In the genomic region with DNA sequence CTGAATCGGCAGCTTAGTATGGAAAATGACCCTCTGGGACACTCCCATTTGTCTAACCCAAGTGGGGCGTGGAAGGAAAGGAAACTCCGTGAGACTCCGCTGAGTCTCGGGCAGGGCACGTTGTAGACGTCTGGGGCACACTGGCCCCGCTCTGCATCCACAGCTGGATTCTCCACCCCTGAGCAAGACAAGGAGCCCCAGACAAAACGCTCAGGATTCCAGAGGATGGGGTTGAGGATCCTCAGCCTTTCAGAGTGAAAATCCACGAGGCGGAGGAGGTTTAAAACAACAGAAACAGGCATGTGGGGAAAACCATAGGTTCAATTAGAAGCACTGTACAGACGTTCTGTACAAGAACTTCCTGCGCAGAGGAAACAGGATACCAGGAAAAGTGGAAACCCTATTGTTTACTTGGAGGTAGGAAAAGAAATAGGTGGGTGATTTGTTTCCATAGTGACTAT, we compare ENCODE assay signal across 12 cellular contexts.
DNase-seq lines count a peak whose midpoint lies in the region; ATAC-seq and TF ChIP-seq lines count a peak whose summit lies in the region.
"Had no signal": no experiment of that assay in that cellular context is flagged by ENCODE, and none has a peak within 500 bp of the region (broad histone marks: within the 10 kb centered on the region; RNA-seq: fewer than 3 reads in every experiment).

No MANE protein-coding gene starts in this region.

- H3K4me3 ChIP-seq in MG63: no peak overlapping the region
- no peak overlapping the region for H3K4me3 ChIP-seq in left lung

- H3K36me3 Mint-ChIP-seq in type B pancreatic cell: no peaks in the 10 kb centered on the region

- peak overlapping the region; percentile 35 for H3K27ac Mint-ChIP-seq in type B pancreatic cell
- H3K27ac Mint-ChIP-seq: activated naive CD4-positive, alpha-beta T cell treated with anti-CD3 and anti-CD28 coated beads, Interleukin-2, amount 50 U/mL, for 72 hours had no signal

- H3K4me3 Mint-ChIP-seq in type B pancreatic cell: peak overlapping the region; percentile 77

- H3K27me3 ChIP-seq in MG63 (0 out of 2 replicates have a peak, but pooled peaks cover under 1% of the 10 kb centered on the region), left lung (peaks cover 0 to 32% of the 10 kb centered on the region in 2 donors)

- H3K9me3 ChIP-seq in MG63 (no peaks in the 10 kb centered on the region), left lung (no peaks in the 10 kb centered on the region)
- H3K9me3 ChIP-seq: neutrophil had no signal

- TF ChIP-seq CTCF in left lung (IDR thresholded peaks at IDR 0.05): no peak
- TF ChIP-seq CTCF in type B pancreatic cell (conservative IDR thresholded peaks at IDR 0.05): no peak

- no peaks in the 10 kb centered on the region for H3K36me3 ChIP-seq in MG63
- H3K36me3 ChIP-seq in left lung: no peaks in the 10 kb centered on the region
- H3K36me3 ChIP-seq: neutrophil had no signal

- no peaks in the 10 kb centered on the region for H3K9me3 Mint-ChIP-seq in type B pancreatic cell
- H3K9me3 Mint-ChIP-seq: activated naive CD4-positive, alpha-beta T cell treated with anti-CD3 and anti-CD28 coated beads, Interleukin-2, amount 50 U/mL, for 72 hours had no signal

- no peaks in the 10 kb centered on the region for H3K4me1 ChIP-seq in left lung

- H3K27ac ChIP-seq in left lung: peak overlapping the region in 1 of 2 donors; percentile 50
- H3K27ac ChIP-seq: neutrophil had no signal

- DNase-seq in MG63 (peak; percentile 8), dermis microvascular lymphatic vessel endothelial cell (ENCODE audit: low read depth in 2 of 2) (peak; percentile 62 to 67), left lung (no peak), type B pancreatic cell (ENCODE audit: extremely low spot score, unreplicated experiment) (no peak), T1000 (lab: John Stamatoyannopoulos, UW) (no peak), T-helper 1 cell (no peak)
- DNase-seq: activated CD4-positive, alpha-beta T cell treated with anti-CD3 and anti-CD28 coated beads for 4 hours; NCI-H1694 treated with DMSO at 0.1 percent for 48 hours; SHP77 had no signal

- H3K4me1 Mint-ChIP-seq in type B pancreatic cell (ENCODE audit: unreplicated experiment): peaks cover 27% of the 10 kb centered on the region

- intact Hi-C loops in left lung (cut with DNase I): no loop called here

- ATAC-seq in left lung (peak; percentile 84), GM21529 (IDR thresholded peaks at IDR 0.05; ENCODE audit: unreplicated experiment) (no peak)
- ATAC-seq: activated naive CD4-positive, alpha-beta T cell treated with anti-CD3 and anti-CD28 coated beads, Interleukin-2, amount 50 U/mL, for 72 hours had no signal

- peaks cover 5% of the 10 kb centered on the region for H3K27me3 Mint-ChIP-seq in type B pancreatic cell

Comparison
In these comparisons a context has a peak if more than half of its experiments do, and no peak if none do; other contexts are left out.
1. DNase-seq: peak in MG63 (single experiment) and dermis microvascular lymphatic vessel endothelial cell (2 of 2); none in left lung (0 of 2), type B pancreatic cell (single experiment), T1000 (single experiment) and T-helper 1 cell (0 of 5).